Comparison of ENCODE assay signal across 30 cellular contexts in genomic region chr20:19000071-19000470, GRCh38.
"Had no signal": no experiment of that assay in that cellular context is flagged by ENCODE, and none has a peak within 500 bp of the region (broad histone marks: within the 10 kb centered on the region; RNA-seq: fewer than 3 reads in every experiment).

No MANE protein-coding gene starts in this region.

- H3K4me1 ChIP-seq: ascending aorta had no signal

- H3K36me3 ChIP-seq: ascending aorta, cardiac muscle cell had no signal

- H3K27me3 ChIP-seq: ascending aorta, cardiac muscle cell had no signal

- H3K9me3 ChIP-seq: ascending aorta had no signal

- DNase-seq: activated B cell treated with CpG ODN at 0.5 μM for 24 hours; activated CD4-positive, alpha-beta memory T cell treated with anti-CD3 and anti-CD28 coated beads for 36 hours; activated CD4-positive, alpha-beta T cell treated with anti-CD3 and anti-CD28 coated beads for 4 hours; activated CD4-positive, alpha-beta T cell treated with anti-CD3 and anti-CD28 coated beads, Interleukin-2, amount 10 ng/mL, durations not matched to agents 24 days and 14 days; activated CD4-positive, alpha-beta T cell treated with anti-CD3 and anti-CD28 coated beads, Interleukin-2, amount 50 U/mL, for 1 hour; activated CD4-positive, alpha-beta T cell treated with anti-CD3 and anti-CD28 coated beads, Interleukin-2, amount 50 U/mL, for 4 hours; activated CD4-positive, CD25-positive, alpha-beta regulatory T cell treated with anti-CD3 and anti-CD28 coated beads, Interleukin-2, amount 50 U/mL, for 72 hours; activated CD8-positive, alpha-beta memory T cell treated with anti-CD3 and anti-CD28 coated beads, Interleukin-2, amount 50 U/mL, for 4 hours; activated CD8-positive, alpha-beta T cell treated with anti-CD3 and anti-CD28 coated beads for 36 hours; activated effector memory CD4-positive, alpha-beta T cell treated with anti-CD3 and anti-CD28 coated beads, Interleukin-2, amount 50 U/mL, for 16 hours; activated gamma-delta T cell treated with Interleukin-2 at 50 U/mL for 16 hours; activated naive CD4-positive, alpha-beta T cell; activated naive CD4-positive, alpha-beta T cell treated with anti-CD3 and anti-CD28 coated beads for 36 hours; activated naive CD4-positive, alpha-beta T cell treated with anti-CD3 and anti-CD28 coated beads, Interleukin-2, amount 50 U/mL, for 16 hours; activated naive CD8-positive, alpha-beta T cell treated with anti-CD3 and anti-CD28 coated beads for 36 hours; activated T-cell treated with anti-CD3 and anti-CD28 coated beads for 4 hours; activated T-cell treated with anti-CD3 and anti-CD28 coated beads, Interleukin-2, amount 50 U/mL, for 1 hour; activated T-cell treated with anti-CD3 and anti-CD28 coated beads, Interleukin-2, amount 50 U/mL, for 4 hours; activated T-cell treated with anti-CD3 and anti-CD28 coated beads, Interleukin-2, amount 50 U/mL, for 72 hours; amygdala; anterior cingulate cortex; caudate nucleus; cerebellar nuclear complex; T-helper 2 cell; T-helper 9 cell had no signal

- H3K4me3 ChIP-seq: ascending aorta, cardiac muscle cell had no signal

- ATAC-seq: activated CD8-positive, alpha-beta T cell treated with anti-CD3 and anti-CD28 coated beads for 36 hours; activated naive CD4-positive, alpha-beta T cell treated with anti-CD3 and anti-CD28 coated beads, Interleukin-2, amount 50 U/mL, for 72 hours; activated T-cell treated with anti-CD3 and anti-CD28 coated beads, Interleukin-2, amount 50 U/mL, for 4 hours; activated T-cell treated with anti-CD3 and anti-CD28 coated beads, Interleukin-2, amount 50 U/mL, for 72 hours; activated T-helper 17 cell treated with anti-CD3 and anti-CD28 coated beads, Interleukin-2, amount 50 U/mL, for 72 hours had no signal

- H3K27ac ChIP-seq: ascending aorta, cardiac muscle cell, VCaP had no signal
